In the genomic region with DNA sequence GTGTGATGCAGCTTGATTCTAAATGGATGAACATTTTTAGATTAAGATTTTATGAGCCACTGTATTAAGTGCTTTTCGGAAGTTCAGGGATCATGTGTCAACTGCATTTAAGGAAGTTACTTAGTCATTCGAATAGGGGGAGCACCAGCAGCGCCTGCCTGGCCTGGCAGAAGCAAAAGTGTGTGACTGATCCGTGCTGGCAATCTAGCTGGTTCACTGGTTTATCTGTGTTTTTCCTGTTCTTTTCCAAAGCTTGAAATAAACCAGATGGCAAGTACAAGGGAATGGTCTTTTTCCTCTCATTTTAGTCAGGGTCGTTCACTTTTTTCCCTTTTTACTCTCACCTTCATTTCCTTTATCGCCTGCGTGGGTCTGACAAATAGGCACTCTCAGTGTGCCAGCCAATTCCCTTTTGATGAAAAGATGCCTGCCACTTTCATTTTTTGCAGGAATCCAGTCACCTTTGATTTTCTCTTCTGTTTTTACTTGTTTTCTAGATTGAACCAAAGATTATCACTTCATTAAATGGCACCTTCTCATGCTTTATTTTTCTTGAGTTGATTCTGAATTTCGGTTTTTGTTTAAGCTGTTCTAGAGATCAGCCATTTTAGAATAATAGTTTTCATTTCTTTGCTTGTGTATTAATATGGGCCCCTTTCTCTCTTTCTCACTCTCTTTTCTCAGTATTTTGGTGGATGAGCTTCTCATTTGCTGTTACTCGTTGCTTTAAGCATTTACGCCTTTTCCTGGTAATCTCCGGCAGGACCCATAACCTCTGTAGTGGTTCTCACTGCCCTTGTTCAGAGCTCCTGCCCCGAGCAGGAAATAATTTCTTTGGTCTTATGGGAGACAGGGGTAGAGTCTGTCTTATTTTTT, we compare ENCODE assay signal across 8 cellular contexts. TPM values are rescaled to one million over a fixed set of nuclear protein-coding genes. Genes with fewer than 3 reads are reported as not detected.
DNase-seq lines count a peak whose midpoint lies in the region; ATAC-seq and TF ChIP-seq lines count a peak whose summit lies in the region.

No MANE protein-coding gene starts in this region.

- peak; percentile 72 for DNase-seq in AG10803 (ENCODE audit: low read depth)
- DNase-seq in RKO (ENCODE audit: low spot score): peak; percentile 98
- DNase-seq in adrenal gland: peak; percentile 68 to 91 (median 83)
- DNase-seq in right cardiac atrium: peak; percentile 84 to 90 (median 88)

- H3K27me3 ChIP-seq in adrenal gland (no peaks in the 10 kb centered on the region), right cardiac atrium (ENCODE audit: control insufficient read depth, insufficient read depth) (no peaks in the 10 kb centered on the region), skeletal muscle tissue (ENCODE audit: control insufficient read depth in 3 of 3, insufficient read depth in 3 of 3, low read length in 3 of 3) (no peaks in the 10 kb centered on the region)

- no peaks in the 10 kb centered on the region for H3K9me3 ChIP-seq in adrenal gland (replicated peaks in 1 of 3)
- H3K9me3 ChIP-seq in right cardiac atrium (ENCODE audit: control insufficient read depth, low read length): no peaks in the 10 kb centered on the region
- no peaks in the 10 kb centered on the region for H3K9me3 ChIP-seq in skeletal muscle tissue (ENCODE audit: control insufficient read depth in 3 of 3, low read length in 3 of 3)

- peak in 1 of 2 donors; percentile 87 for TF ChIP-seq POLR2A in adrenal gland (IDR thresholded peaks at IDR 0.05)

- intact Hi-C loops in adrenal gland (cut with DNase I) (no loop called here), right cardiac atrium (cut with DNase I) (loop anchor here in 1 of 4 donors (5.0 kb wide), 1 partner anchor 41 kb away; no protein-coding TSS in a partner anchor)

- H3K36me3 ChIP-seq in adrenal gland (replicated peaks in 1 of 2) (no peaks in the 10 kb centered on the region), skeletal muscle tissue (ENCODE audit: control insufficient read depth in 3 of 3, insufficient read depth in 3 of 3, low read length in 3 of 3) (no peaks in the 10 kb centered on the region)

- peak; percentile 25; the same call in 1 of the 2 replicates for TF ChIP-seq CTCF in AG10803 (conservative IDR thresholded peaks at IDR 0.05; ENCODE audit: low read length)
- TF ChIP-seq CTCF in adrenal gland (IDR thresholded peaks at IDR 0.05): no peak

- H3K27ac ChIP-seq in adrenal gland (peak overlapping the region; percentile 75 to 96 (median 93)), right cardiac atrium (ENCODE audit: low read length) (peak overlapping the region; percentile 95), skeletal muscle tissue (ENCODE audit: low read depth, low read length) (peak overlapping the region; percentile 98)

- WGBS in adrenal gland, 4 donors: 15 to 24% (median 20%) methylated on average over 12 of the region's 12 CpGs
- 25% methylated on average over 12 of the region's 12 CpGs for WGBS in right cardiac atrium

- peak overlapping the region; percentile 52 to 72 (median 71) for H3K9ac ChIP-seq in skeletal muscle tissue (ENCODE audit: low read depth in 1 of 3, low read length in 3 of 3)

- H3K4me3 ChIP-seq in AG10803 (ENCODE audit: low read length) (peak overlapping the region; percentile 18), adrenal gland (peak overlapping the region in 2 of 4 donors; percentile 8 to 69), right cardiac atrium (ENCODE audit: low read length) (peak overlapping the region; percentile 43), skeletal muscle tissue (ENCODE audit: low read length in 3 of 3) (peak overlapping the region; percentile 28 to 49 (median 39))

- H3K4me1 ChIP-seq in adrenal gland (replicated peaks in 1 of 2) (peaks cover 55 to 80% of the 10 kb centered on the region in 2 donors), right cardiac atrium (ENCODE audit: control insufficient read depth, insufficient read depth, low read length) (peaks cover 11% of the 10 kb centered on the region), skeletal muscle tissue (ENCODE audit: control insufficient read depth in 3 of 3, insufficient read depth in 3 of 3, low read length in 3 of 3) (peaks cover 44 to 65% (median 55%) of the 10 kb centered on the region in 3 donors)

- peak; percentile 16 for ATAC-seq in GM21423 (IDR thresholded peaks at IDR 0.05; ENCODE audit: unreplicated experiment)
- peak; percentile 41 to 42 for ATAC-seq in right cardiac atrium
- ATAC-seq in HG02884 (IDR thresholded peaks at IDR 0.05; ENCODE audit: unreplicated experiment): no peak
- no peak for ATAC-seq in HG02678 (IDR thresholded peaks at IDR 0.05; ENCODE audit: unreplicated experiment)

RNA-seq across cellular contexts. Expression of gene ABHD2, which starts 2.8 kb away (rescaled TPM):
- total RNA-seq in adrenal gland (100 to 1,000 TPM; 116 to 316 (median 173) TPM), right cardiac atrium (100 to 1,000 TPM; 108 to 179 (median 114) TPM), skeletal muscle tissue (23.0 TPM)
- polyA plus RNA-seq in adrenal gland (10 to 100 TPM in 1 of 3 donors, 1 to 10 TPM in 2; 5.6 to 71.0 (median 9.7) TPM), right cardiac atrium (21.8 TPM)

Comparison
In these comparisons a context has a peak if more than half of its experiments do, and no peak if none do; other contexts are left out.
1. ATAC-seq: peak in GM21423 (single experiment) and right cardiac atrium (2 of 2); none in HG02884 (single experiment) and HG02678 (single experiment).
2. Peak in every context shown above with its lines, with median percentiles within 50 percentile points of each other: DNase-seq and H3K27ac ChIP-seq.